In the genomic region with DNA sequence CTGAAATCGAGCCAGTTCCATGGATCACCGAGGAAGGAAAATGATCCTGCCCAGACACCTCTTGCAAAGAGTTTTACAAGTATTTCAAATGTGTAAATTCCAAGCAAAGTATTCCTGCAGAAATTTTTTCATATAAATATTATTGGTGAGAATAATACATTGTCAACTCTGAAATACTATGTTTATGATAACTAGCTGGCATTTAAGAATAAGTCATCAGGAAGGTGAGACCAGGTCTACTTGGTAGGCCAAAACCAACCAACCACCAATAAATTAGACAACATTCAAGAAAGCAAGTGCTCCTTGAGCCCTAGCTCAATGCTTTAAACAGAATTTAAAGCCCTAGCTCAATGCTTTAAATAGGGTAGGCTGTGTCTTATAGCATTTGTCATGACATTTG, we compare ENCODE assay signal across 35 cellular contexts. TPM values are rescaled to one million over a fixed set of nuclear protein-coding genes. Genes with fewer than 3 reads are reported as not detected.
"Had no signal": no experiment of that assay in that cellular context is flagged by ENCODE, and none has a peak within 500 bp of the region (broad histone marks: within the 10 kb centered on the region; RNA-seq: fewer than 3 reads in every experiment).

No MANE protein-coding gene starts in this region.

- H3K4me3 ChIP-seq: adrenal gland, ascending aorta, body of pancreas, breast epithelium, cardiac muscle cell had no signal

- H3K36me3 ChIP-seq: adrenal gland, ascending aorta, brain microvascular endothelial cell, breast epithelium, cardiac muscle cell had no signal

- H3K27me3 ChIP-seq: adrenal gland, ascending aorta, body of pancreas, brain microvascular endothelial cell, breast epithelium, cardiac muscle cell had no signal

- H3K27ac ChIP-seq: adrenal gland, ascending aorta, body of pancreas, brain microvascular endothelial cell, breast epithelium, cardiac muscle cell had no signal

- H3K4me1 ChIP-seq: adrenal gland, ascending aorta, body of pancreas, breast epithelium had no signal

- H3K9me3 ChIP-seq: adrenal gland, ascending aorta, body of pancreas, breast epithelium had no signal

- DNase-seq: activated effector memory CD4-positive, alpha-beta T cell treated with anti-CD3 and anti-CD28 coated beads, Interleukin-2, amount 50 U/mL, for 16 hours; activated effector memory CD4-positive, alpha-beta T cell treated with Interleukin-2 at 50 U/mL for 16 hours; activated gamma-delta T cell; activated gamma-delta T cell treated with Interleukin-2 at 50 U/mL for 16 hours; activated naive CD4-positive, alpha-beta T cell; activated naive CD4-positive, alpha-beta T cell treated with anti-CD3 and anti-CD28 coated beads for 36 hours; activated naive CD4-positive, alpha-beta T cell treated with anti-CD3 and anti-CD28 coated beads, Interleukin-2, amount 10 ng/mL, durations not matched to agents 7 days and 5 days; activated naive CD4-positive, alpha-beta T cell treated with anti-CD3 and anti-CD28 coated beads, Interleukin-2, amount 50 U/mL, for 16 hours; activated naive CD4-positive, alpha-beta T cell treated with Interleukin-2 at 50 U/mL for 16 hours; activated naive CD8-positive, alpha-beta T cell treated with anti-CD3 and anti-CD28 coated beads for 36 hours; activated naive CD8-positive, alpha-beta T cell treated with anti-CD3 and anti-CD28 coated beads, Interleukin-2, amount 10 ng/mL, durations not matched to agents 7 days and 5 days; activated naive CD8-positive, alpha-beta T cell treated with anti-CD3 and anti-CD28 coated beads, Interleukin-2, amount 50 U/mL, for 24 hours; activated T-cell treated with anti-CD3 and anti-CD28 coated beads, Interleukin-2, amount 50 U/mL, for 1 hour; activated T-cell treated with anti-CD3 and anti-CD28 coated beads, Interleukin-2, amount 50 U/mL, for 24 hours; activated T-cell treated with anti-CD3 and anti-CD28 coated beads, Interleukin-2, amount 50 U/mL, for 4 hours; activated T-cell treated with anti-CD3 and anti-CD28 coated beads, Interleukin-2, amount 50 U/mL, for 48 hours; activated T-cell treated with anti-CD3 and anti-CD28 coated beads, Interleukin-2, amount 50 U/mL, for 72 hours; adrenal gland; amniotic stem cell; amygdala; anterior cingulate cortex; aorta; body of pancreas; brain microvascular endothelial cell; caudate nucleus; central memory CD4-positive, alpha-beta T cell; cerebellar nuclear complex had no signal

RNA-seq across cellular contexts. Expression of gene SCN7A, which starts 21.7 kb away (rescaled TPM):
- total RNA-seq: activated naive CD4-positive, alpha-beta T cell treated with anti-CD3 and anti-CD28 coated beads for 36 hours; activated naive CD4-positive, alpha-beta T cell treated with anti-CD3 and anti-CD28 coated beads, Interleukin-2, amount 50 U/mL, for 72 hours; activated naive CD8-positive, alpha-beta T cell treated with anti-CD3 and anti-CD28 coated beads for 36 hours; activated naive CD8-positive, alpha-beta T cell treated with anti-CD3 and anti-CD28 coated beads, Interleukin-2, amount 10 ng/mL, durations not matched to agents 7 days and 5 days; activated T-cell treated with anti-CD3 and anti-CD28 coated beads, Interleukin-2, amount 50 U/mL, for 72 hours; activated T-helper 1 cell treated with anti-CD3 and anti-CD28 coated beads, Interleukin-12 subunit alpha, Interleukin-12 subunit beta, Interleukin-2, Interleukin-4 antibody, amounts not matched to agents 30 ng/mL and 10 ng/mL and 1 ng/mL, durations not matched to agents 14 hours and 24 hours and 36 hours; activated T-helper 17 cell treated with anti-CD3 and anti-CD28 coated beads, Interleukin-2, amount 50 U/mL, for 72 hours; activated T-helper 2 cell treated with anti-CD3 and anti-CD28 coated beads, Interferon-gamma antibody, Interleukin-2, Interleukin-4, amounts not matched to agents 10 μg/mL and 5 μg/mL and 100 μg/mL, durations not matched to agents 14 hours and 24 hours and 36 hours; bronchial epithelial cell had no signal
